ENCODE assay signal across 11 cellular contexts in genomic region chr5:81854485-81854884, GRCh38.
DNase-seq lines count a peak whose midpoint lies in the region; ATAC-seq, FAIRE-seq and TF ChIP-seq lines count a peak whose summit lies in the region.
"Had no signal": no experiment of that assay in that cellular context is flagged by ENCODE, and none has a peak within 500 bp of the region (broad histone marks: within the 10 kb centered on the region; RNA-seq: fewer than 3 reads in every experiment).

No MANE protein-coding gene starts in this region.

- no peak overlapping the region for H3K27ac ChIP-seq in aorta (ENCODE audit: low read depth in 1 of 2, low read length in 2 of 2)

- H3K9me3 ChIP-seq in aorta (ENCODE audit: control insufficient read depth, low read length) = no peaks in the 10 kb centered on the region

- DNase-seq in NCI-H146 (lab: John Stamatoyannopoulos, UW) (peak; percentile 3), NCI-H146 treated with DMSO at 0.1 percent for 48 hours (lab: John Stamatoyannopoulos, UW; ENCODE audit: unreplicated experiment) (no peak), NCI-H1694 (lab: John Stamatoyannopoulos, UW) (peak; percentile 41), retinal pigment epithelial cell (ENCODE audit: low read depth) (no peak), D721Med (ENCODE audit: insufficient read length, low spot score) (no peak), aorta (no peak)
- DNase-seq: activated CD8-positive, alpha-beta memory T cell treated with anti-CD3 and anti-CD28 coated beads, Interleukin-2, amount 50 U/mL, for 48 hours; naive B cell; stimulated activated CD4-positive, alpha-beta T cell treated with anti-CD3 and anti-CD28 coated beads, Interleukin-4, amount 100 ng/mL, for 24 hours had no signal

- H3K27me3 ChIP-seq in aorta (ENCODE audit: control insufficient read depth in 1 of 2, insufficient read depth in 2 of 2, low read length in 1 of 2) = no peaks in the 10 kb centered on the region

- H3K36me3 ChIP-seq in aorta (ENCODE audit: control insufficient read depth in 1 of 2, insufficient read depth in 2 of 2, low read length in 1 of 2) = no peaks in the 10 kb centered on the region

- H3K4me3 ChIP-seq in retinal pigment epithelial cell (ENCODE audit: low read length) (no peak overlapping the region), aorta (ENCODE audit: low read length in 2 of 2) (no peak overlapping the region)

- H3K4me1 ChIP-seq in aorta (ENCODE audit: control insufficient read depth in 1 of 2, insufficient read depth in 2 of 2, low read length in 2 of 2) = peaks cover 5 to 12% of the 10 kb centered on the region in 2 donors

- ATAC-seq in HG02678 (IDR thresholded peaks at IDR 0.05; ENCODE audit: unreplicated experiment) (no peak), aorta (ENCODE audit: low FRiP score) (no peak)

- intact Hi-C loops in aorta (cut with DNase I) = loop anchor here (5.0 to 10.0 kb wide), 6 partner anchors 118 to 620 kb away; partner anchors contain the start of genes ATG10 (in 1 of the 2) and CKMT2 (in 1 of the 2)

- peak; percentile 33 for TF ChIP-seq CTCF in retinal pigment epithelial cell (conservative IDR thresholded peaks at IDR 0.05; ENCODE audit: low read depth, low read length)
- no peak for TF ChIP-seq CTCF in D721Med (IDR thresholded peaks at IDR 0.05; ENCODE audit: insufficient read depth, missing control alignments)

- peak; percentile 18 for FAIRE-seq in endometrium (lab: Jason Lieb, UNC)
- FAIRE-seq in D721Med (lab: Jason Lieb, UNC) = no peak

Comparison
In these comparisons a context has a peak if more than half of its experiments do, and no peak if none do; other contexts are left out.
1. DNase-seq: peak in NCI-H146 (single experiment) and NCI-H1694 (single experiment); none in NCI-H146 treated with DMSO at 0.1 percent for 48 hours (single experiment), retinal pigment epithelial cell (single experiment), D721Med (single experiment) and aorta (0 of 2).